21 cellular contexts compared by ENCODE assay signal in genomic region chr2:96861074-96861473, GRCh38. TPM values are rescaled to one million over a fixed set of nuclear protein-coding genes. Genes with fewer than 3 reads are reported as not detected.
DNase-seq lines count a peak whose midpoint lies in the region; ATAC-seq and TF ChIP-seq lines count a peak whose summit lies in the region.
"Had no signal": no experiment of that assay in that cellular context is flagged by ENCODE, and none has a peak within 500 bp of the region (broad histone marks: within the 10 kb centered on the region; RNA-seq: fewer than 3 reads in every experiment).

No MANE protein-coding gene starts in this region.

- H3K9me3 ChIP-seq in BLaER1 treated with 17β-estradiol and CSF1 and Interleukin-3, amounts not matched to agents 10 nM and 100 nM (replicated peaks in 1 of 11), result no peaks in the 10 kb centered on the region
- H3K9me3 ChIP-seq in muscle layer of colon (ENCODE audit: low read length), result no peaks in the 10 kb centered on the region
- no peaks in the 10 kb centered on the region for H3K9me3 ChIP-seq in tibial artery
- H3K9me3 ChIP-seq: Caco-2, SJCRH30 had no signal

- DNase-seq in dorsolateral prefrontal cortex (no peak), tibial artery (no peak)
- DNase-seq: ACHN; AML-193; Caco-2; CD4-positive, CD25-positive, alpha-beta regulatory T cell; DMS153; EL; HFFc6; NCI-H1105 treated with DMSO at 0.1 percent for 48 hours; NCI-H187 treated with DMSO at 0.1 percent for 48 hours; NCI-H446; NCI-H69; NK-92 treated with Interleukin-12 subunit alpha and Interleukin-12 subunit beta, amount 100 ng/mL, for 24 hours had no signal

- no peak overlapping the region for H3K4me3 Mint-ChIP-seq in stimulated activated memory B cell treated with anti-CD40 and anti-IgM and Interleukin-4, amounts not matched to agents 10 μg/mL and 1 μg/mL and 100 μg/mL, for 72 hours
- H3K4me3 Mint-ChIP-seq: HFFc6 had no signal

- H3K9me3 Mint-ChIP-seq in stimulated activated memory B cell treated with anti-CD40 and anti-IgM and Interleukin-4, amounts not matched to agents 10 μg/mL and 1 μg/mL and 100 μg/mL, for 72 hours, result no peaks in the 10 kb centered on the region
- H3K9me3 Mint-ChIP-seq: HFFc6, IgD-negative memory B cell had no signal

- intact Hi-C loops in dorsolateral prefrontal cortex (cut with DNase I) (loop anchor here in 1 of 2 donors (10.0 kb wide), 1 partner anchor 96 kb away; the partner anchor contains the start of gene CNNM4), tibial artery (cut with DNase I; ENCODE audit: low total_unique reads) (no loop called here)

- peak overlapping the region in 8 of 11 experiments; percentile 55 to 99 (median 84); a peak in 17 of 22 replicates for H3K27ac ChIP-seq in BLaER1 treated with 17β-estradiol and CSF1 and Interleukin-3, amounts not matched to agents 10 nM and 100 nM
- H3K27ac ChIP-seq in dorsolateral prefrontal cortex, result peak overlapping the region in 43 of 59 donors; percentile 11 to 95 (median 90)
- peak overlapping the region; percentile 24 for H3K27ac ChIP-seq in muscle layer of colon (ENCODE audit: low read depth, low read length)
- H3K27ac ChIP-seq in tibial artery, result peak overlapping the region; percentile 84 to 96
- H3K27ac ChIP-seq: SJCRH30 had no signal

- H4K20me1 ChIP-seq in BLaER1 treated with 17β-estradiol and CSF1 and Interleukin-3, amounts not matched to agents 10 nM and 100 nM, result peaks cover 37 to 82% (median 62%) of the 10 kb centered on the region in 11 experiments; a peak in 21 of 22 replicates

- H3K36me3 Mint-ChIP-seq in stimulated activated memory B cell treated with anti-CD40 and anti-IgM and Interleukin-4, amounts not matched to agents 10 μg/mL and 1 μg/mL and 100 μg/mL, for 72 hours, result peaks cover 47% of the 10 kb centered on the region

- peak overlapping the region; percentile 79 to 100 (median 99) for H3K4me2 ChIP-seq in BLaER1 treated with 17β-estradiol and CSF1 and Interleukin-3, amounts not matched to agents 10 nM and 100 nM

- H3K4me3 ChIP-seq in BLaER1 treated with 17β-estradiol and CSF1 and Interleukin-3, amounts not matched to agents 10 nM and 100 nM, result peak overlapping the region in 7 of 10 experiments; percentile 37 to 60 (median 51); a peak in 12 of 20 replicates
- no peak overlapping the region for H3K4me3 ChIP-seq in dorsolateral prefrontal cortex
- H3K4me3 ChIP-seq in muscle layer of colon (ENCODE audit: low read depth in 1 of 2, low read length in 2 of 2), result no peak overlapping the region
- H3K4me3 ChIP-seq in tibial artery, result no peak overlapping the region
- H3K4me3 ChIP-seq: SJCRH30 had no signal

- H3K27ac Mint-ChIP-seq in stimulated activated memory B cell treated with anti-CD40 and anti-IgM and Interleukin-4, amounts not matched to agents 10 μg/mL and 1 μg/mL and 100 μg/mL, for 72 hours, result no peak overlapping the region
- H3K27ac Mint-ChIP-seq: HFFc6 had no signal

- H3K4me1 Mint-ChIP-seq in stimulated activated memory B cell treated with anti-CD40 and anti-IgM and Interleukin-4, amounts not matched to agents 10 μg/mL and 1 μg/mL and 100 μg/mL, for 72 hours, result peaks cover 25% of the 10 kb centered on the region

- no peaks in the 10 kb centered on the region for H3K27me3 Mint-ChIP-seq in stimulated activated memory B cell treated with anti-CD40 and anti-IgM and Interleukin-4, amounts not matched to agents 10 μg/mL and 1 μg/mL and 100 μg/mL, for 72 hours
- H3K27me3 Mint-ChIP-seq: CD4-positive, CD25-positive, alpha-beta regulatory T cell; IgD-negative memory B cell had no signal

- no peak for ATAC-seq in GM21737 (IDR thresholded peaks at IDR 0.05; ENCODE audit: unreplicated experiment)
- no peak for ATAC-seq in HG03039 (IDR thresholded peaks at IDR 0.05; ENCODE audit: unreplicated experiment)
- no peak for ATAC-seq in stimulated activated memory B cell treated with anti-CD40 and anti-IgM and Interleukin-4, amounts not matched to agents 10 μg/mL and 1 μg/mL and 100 μg/mL, for 72 hours

- no peak for TF ChIP-seq CTCF in dorsolateral prefrontal cortex (IDR thresholded peaks at IDR 0.05 in 54 of 56, conservative IDR thresholded peaks at IDR 0.05 in 2 of 56; ENCODE audit: low read depth in 1 of 56, partially characterized antibody in 56 of 56)
- TF ChIP-seq CTCF in tibial artery (IDR thresholded peaks at IDR 0.05), result no peak

- H3K4me1 ChIP-seq in BLaER1 treated with 17β-estradiol and CSF1 and Interleukin-3, amounts not matched to agents 10 nM and 100 nM, result peaks cover 75 to 95% (median 93%) of the 10 kb centered on the region in 10 experiments
- H3K4me1 ChIP-seq in muscle layer of colon (ENCODE audit: insufficient read depth, low read length) (peaks cover 52% of the 10 kb centered on the region), tibial artery (peaks cover 0 to 57% (median 35%) of the 10 kb centered on the region in 4 donors)
- H3K4me1 ChIP-seq: SJCRH30 had no signal

- H3K36me3 ChIP-seq in BLaER1 treated with 17β-estradiol and CSF1 and Interleukin-3, amounts not matched to agents 10 nM and 100 nM, result peaks cover 44 to 59% (median 52%) of the 10 kb centered on the region in 11 experiments
- H3K36me3 ChIP-seq in muscle layer of colon (ENCODE audit: insufficient read depth, low read length), result peaks cover 46% of the 10 kb centered on the region
- H3K36me3 ChIP-seq in tibial artery, result peaks cover 60 to 63% (median 61%) of the 10 kb centered on the region in 3 donors

- peak overlapping the region in 8 of 11 experiments; percentile 60 to 99 (median 94); a peak in 16 of 22 replicates for H3K9ac ChIP-seq in BLaER1 treated with 17β-estradiol and CSF1 and Interleukin-3, amounts not matched to agents 10 nM and 100 nM
- H3K9ac ChIP-seq in muscle layer of colon (ENCODE audit: low read length), result no peak overlapping the region

- no peaks in the 10 kb centered on the region for H3K27me3 ChIP-seq in BLaER1 treated with 17β-estradiol and CSF1 and Interleukin-3, amounts not matched to agents 10 nM and 100 nM
- H3K27me3 ChIP-seq in dorsolateral prefrontal cortex (no peaks in the 10 kb centered on the region), muscle layer of colon (ENCODE audit: control insufficient read depth in 1 of 2, insufficient read depth in 2 of 2, low read length in 2 of 2) (no peaks in the 10 kb centered on the region), tibial artery (no peaks in the 10 kb centered on the region)
- H3K27me3 ChIP-seq: SJCRH30 had no signal

RNA-seq across cellular contexts. Expression of gene ANKRD39, which starts 3.3 kb away (rescaled TPM):
- 10 to 100 TPM; 19.4 to 36.6 (median 29.4) TPM for total RNA-seq in dorsolateral prefrontal cortex

RNA-seq across cellular contexts. Expression of gene SEMA4C, which starts 8.8 kb away (rescaled TPM):
- total RNA-seq in dorsolateral prefrontal cortex, result 100 to 1,000 TPM in 4 of 120 experiments, 10 to 100 TPM in 116; 38.3 to 139 (median 61.8) TPM

RNA-seq across cellular contexts. Expression of gene ANKRD23, which starts 17.3 kb away (rescaled TPM):
- 10 to 100 TPM in 63 of 120 experiments, 1 to 10 TPM in 57; 3.5 to 20.1 (median 10.2) TPM for total RNA-seq in dorsolateral prefrontal cortex

RNA-seq across cellular contexts. Expression of gene CNNM3, which starts 45.0 kb away (rescaled TPM):
- total RNA-seq in dorsolateral prefrontal cortex, result 10 to 100 TPM; 15.1 to 52.1 (median 34.2) TPM

Comparison
In these comparisons a context has a peak if more than half of its experiments do, and no peak if none do; other contexts are left out.
1. H3K27ac ChIP-seq: peak in every context shown above with its lines; median percentile 90 in dorsolateral prefrontal cortex; 90 in tibial artery; 84 in BLaER1 treated with 17β-estradiol and CSF1 and Interleukin-3, amounts not matched to agents 10 nM and 100 nM; 24 in muscle layer of colon.
2. H3K4me3 ChIP-seq: peak in BLaER1 treated with 17β-estradiol and CSF1 and Interleukin-3, amounts not matched to agents 10 nM and 100 nM (7 of 10); none in dorsolateral prefrontal cortex (0 of 59), muscle layer of colon (0 of 2) and tibial artery (0 of 2).